Comparison of ENCODE assay signal across 8 cellular contexts in the genomic region with DNA sequence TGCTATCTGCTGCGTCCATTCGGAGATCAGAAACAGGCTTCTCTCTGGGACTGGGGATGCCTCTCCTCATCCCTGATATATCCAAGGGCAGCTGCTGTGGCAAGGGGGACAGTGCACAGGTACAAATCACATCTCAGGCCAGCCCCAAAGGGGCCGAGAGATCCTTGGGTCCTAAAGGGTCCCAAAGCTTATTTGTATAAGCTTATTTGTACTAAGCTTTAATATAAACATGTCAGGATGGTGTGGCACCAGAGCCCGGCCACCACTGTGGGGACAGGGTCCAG. TPM values are rescaled to one million over a fixed set of nuclear protein-coding genes. Genes with fewer than 3 reads are reported as not detected.
A peak's percentile ranks its signal among the peaks of the same experiment; 100 is the strongest.
DNase-seq lines count a peak whose midpoint lies in the region; ATAC-seq and TF ChIP-seq lines count a peak whose summit lies in the region.
"Had no signal": no experiment of that assay in that cellular context is flagged by ENCODE, and none has a peak within 500 bp of the region (broad histone marks: within the 10 kb centered on the region; RNA-seq: fewer than 3 reads in every experiment).

No MANE protein-coding gene starts in this region.

- H3K4ac ChIP-seq in IMR-90 (ENCODE audit: low read depth, low read length), result 0 out of 2 replicates have a peak overlapping the region, but pooled peaks have one; percentile 13

- H3K56ac ChIP-seq in IMR-90 (ENCODE audit: extremely low read depth, insufficient read depth, low read length), result no peak overlapping the region

- no peak overlapping the region for H2BK5ac ChIP-seq in IMR-90 (ENCODE audit: low read depth, low read length, poor library complexity, severe bottlenecking)

- H3K23ac ChIP-seq in IMR-90 (ENCODE audit: low read depth, low read length), result no peak overlapping the region

- no peak overlapping the region for H3K18ac ChIP-seq in IMR-90 (ENCODE audit: low read depth, low read length)

- TF ChIP-seq CTCF in IMR-90 (conservative IDR thresholded peaks at IDR 0.05; ENCODE audit: low read depth, low read length), result no peak

- no peaks in the 10 kb centered on the region for H3K27me3 ChIP-seq in CD4-positive, CD25-positive, alpha-beta regulatory T cell (ENCODE audit: control insufficient read depth, insufficient read depth, low read length)
- no peaks in the 10 kb centered on the region; the same call in 1 of the 2 replicates for H3K27me3 ChIP-seq in IMR-90 (ENCODE audit: control insufficient read depth, insufficient read depth, low read length)
- H3K27me3 ChIP-seq: suprapubic skin had no signal

- peaks cover 63% of the 10 kb centered on the region for H3K4me1 ChIP-seq in CD4-positive, CD25-positive, alpha-beta regulatory T cell (ENCODE audit: control insufficient read depth, insufficient read depth, low read length, poor library complexity, severe bottlenecking)
- peaks cover 6% of the 10 kb centered on the region for H3K4me1 ChIP-seq in IMR-90 (ENCODE audit: control insufficient read depth, insufficient read depth, low read length)

- no peaks in the 10 kb centered on the region for H3K36me3 ChIP-seq in CD4-positive, CD25-positive, alpha-beta regulatory T cell (ENCODE audit: control insufficient read depth, insufficient read depth, low read length)
- H3K36me3 ChIP-seq in IMR-90 (ENCODE audit: control insufficient read depth, insufficient read depth, low read length), result no peaks in the 10 kb centered on the region
- H3K36me3 ChIP-seq: suprapubic skin had no signal

- H4K5ac ChIP-seq in IMR-90 (ENCODE audit: low read depth, low read length), result no peak overlapping the region

- H3K4me3 Mint-ChIP-seq in CD4-positive, CD25-positive, alpha-beta regulatory T cell, result peak overlapping the region; percentile 83 to 93 (median 87)
- H3K4me3 Mint-ChIP-seq in activated naive CD8-positive, alpha-beta T cell treated with anti-CD3 and anti-CD28 coated beads, Interleukin-2, amount 10 ng/mL, durations not matched to agents 7 days and 5 days, result peak overlapping the region; percentile 83
- H3K4me3 Mint-ChIP-seq in naive thymus-derived CD8-positive, alpha-beta T cell, result peak overlapping the region; percentile 67 to 91 (median 80)

- H3K27ac Mint-ChIP-seq in CD4-positive, CD25-positive, alpha-beta regulatory T cell, result peak overlapping the region; percentile 93 to 99 (median 97)
- H3K27ac Mint-ChIP-seq in activated naive CD8-positive, alpha-beta T cell treated with anti-CD3 and anti-CD28 coated beads, Interleukin-2, amount 10 ng/mL, durations not matched to agents 7 days and 5 days, result peak overlapping the region; percentile 94
- H3K27ac Mint-ChIP-seq in naive thymus-derived CD8-positive, alpha-beta T cell, result peak overlapping the region; percentile 88 to 99 (median 94)

- TF ChIP-seq POLR2A in IMR-90 (IDR thresholded peaks at IDR 0.05; ENCODE audit: low read depth, low read length), result no peak

- CTCF ChIA-PET in IMR-90 (lab: Yijun Ruan, JAX), result interaction anchor here (0.6 to 2.6 kb wide), 3 partner anchors 80 to 121 kb away, joined by 3 to 20 read pairs (median 7); no protein-coding TSS in a partner anchor

- H2BK20ac ChIP-seq in IMR-90 (ENCODE audit: low read depth, low read length), result no peak overlapping the region

- H3K27ac ChIP-seq in CD4-positive, CD25-positive, alpha-beta regulatory T cell (ENCODE audit: insufficient read depth, low read length, poor library complexity, severe bottlenecking), result peak overlapping the region; percentile 85
- no peak overlapping the region for H3K27ac ChIP-seq in IMR-90 (ENCODE audit: insufficient read depth, low read length)
- H3K27ac ChIP-seq: suprapubic skin had no signal

- no peak overlapping the region for H3K9ac ChIP-seq in IMR-90 (ENCODE audit: low read depth, low read length)

- 0 out of 2 replicates have a peak, but pooled peaks cover 3% of the 10 kb centered on the region for H3K9me1 ChIP-seq in IMR-90 (ENCODE audit: insufficient read depth, low read length)

- in situ Hi-C loops in IMR-90 (cut with MboI; ENCODE audit: low sequenced_read_pairs), result loop anchor here (5.0 to 10.0 kb wide), 2 partner anchors 122 to 154 kb away; a partner anchor contains a TSS

- TF ChIP-seq RAD21 in IMR-90 (IDR thresholded peaks at IDR 0.05; ENCODE audit: low read length), result no peak

- no peaks in the 10 kb centered on the region for H3K36me3 Mint-ChIP-seq in CD4-positive, CD25-positive, alpha-beta regulatory T cell
- H3K36me3 Mint-ChIP-seq in activated naive CD8-positive, alpha-beta T cell treated with anti-CD3 and anti-CD28 coated beads, Interleukin-2, amount 10 ng/mL, durations not matched to agents 7 days and 5 days, result peaks cover 7% of the 10 kb centered on the region
- no peaks in the 10 kb centered on the region for H3K36me3 Mint-ChIP-seq in naive thymus-derived CD8-positive, alpha-beta T cell

- dilution Hi-C loops in IMR-90 (cut with HindIII; ENCODE audit: low sequenced_read_pairs, unreplicated experiment), result no loop called here

- BruUV-seq in IMR-90 (replicated peaks; lab: Mats Ljungman, UMichigan), result no TSS peak

- no peak overlapping the region for H3K4me2 ChIP-seq in IMR-90 (ENCODE audit: low read depth, low read length)

- H3K4me1 Mint-ChIP-seq in CD4-positive, CD25-positive, alpha-beta regulatory T cell, result peaks cover 20 to 69% (median 56%) of the 10 kb centered on the region in 4 donors
- peaks cover 74% of the 10 kb centered on the region for H3K4me1 Mint-ChIP-seq in activated naive CD8-positive, alpha-beta T cell treated with anti-CD3 and anti-CD28 coated beads, Interleukin-2, amount 10 ng/mL, durations not matched to agents 7 days and 5 days
- H3K4me1 Mint-ChIP-seq in naive thymus-derived CD8-positive, alpha-beta T cell, result peaks cover 40 to 76% (median 67%) of the 10 kb centered on the region in 4 donors

- no peak for DNase-seq in CD4-positive, CD25-positive, alpha-beta regulatory T cell
- DNase-seq in IMR-90, result no peak
- no peak for DNase-seq in activated naive CD8-positive, alpha-beta T cell treated with anti-CD3 and anti-CD28 coated beads, Interleukin-2, amount 10 ng/mL, durations not matched to agents 7 days and 5 days
- DNase-seq in naive thymus-derived CD8-positive, alpha-beta T cell, result no peak
- DNase-seq in NCI-H2196 treated with DMSO at 0.1 percent for 48 hours (lab: John Stamatoyannopoulos, UW; ENCODE audit: unreplicated experiment), result no peak
- no peak for DNase-seq in NCI-H69 (lab: John Stamatoyannopoulos, UW)

- no peak overlapping the region for H3K14ac ChIP-seq in IMR-90 (replicated peaks; ENCODE audit: low read depth, low read length)

- H3K4me3 ChIP-seq in CD4-positive, CD25-positive, alpha-beta regulatory T cell (ENCODE audit: low read depth, low read length), result peak overlapping the region; percentile 74
- no peak overlapping the region for H3K4me3 ChIP-seq in IMR-90 (ENCODE audit: insufficient read depth, low read depth, low read length)
- H3K4me3 ChIP-seq: suprapubic skin had no signal

- no peak overlapping the region for H2BK15ac ChIP-seq in IMR-90 (ENCODE audit: low read depth, low read length)

- H2AFZ ChIP-seq in IMR-90 (replicated peaks; ENCODE audit: low read length, poor library complexity), result peak overlapping the region; percentile 37

- H3K9me3 Mint-ChIP-seq in CD4-positive, CD25-positive, alpha-beta regulatory T cell, result peaks cover 0 to 3% (median 0%) of the 10 kb centered on the region in 7 donors
- no peaks in the 10 kb centered on the region for H3K9me3 Mint-ChIP-seq in activated naive CD8-positive, alpha-beta T cell treated with anti-CD3 and anti-CD28 coated beads, Interleukin-2, amount 10 ng/mL, durations not matched to agents 7 days and 5 days
- H3K9me3 Mint-ChIP-seq in naive thymus-derived CD8-positive, alpha-beta T cell, result no peaks in the 10 kb centered on the region

- no peaks in the 10 kb centered on the region for H3K79me1 ChIP-seq in IMR-90 (ENCODE audit: low read depth in 1 of 2, low read length in 2 of 2)

- no peaks in the 10 kb centered on the region for H3K27me3 Mint-ChIP-seq in CD4-positive, CD25-positive, alpha-beta regulatory T cell
- no peaks in the 10 kb centered on the region for H3K27me3 Mint-ChIP-seq in activated naive CD8-positive, alpha-beta T cell treated with anti-CD3 and anti-CD28 coated beads, Interleukin-2, amount 10 ng/mL, durations not matched to agents 7 days and 5 days
- no peaks in the 10 kb centered on the region for H3K27me3 Mint-ChIP-seq in naive thymus-derived CD8-positive, alpha-beta T cell

- 100% methylated on average over 1 of the region's 4 CpGs; no CpG with 5 or more reads in 1 of the 2 experiments for WGBS in IMR-90 (ENCODE audit: extremely low coverage in 2 of 2, insufficient read length in 1 of 2), 2 experiments

- intact Hi-C loops in IMR-90 (cut with micrococcal nuclease), result loop anchor here (1.0 kb wide), 2 partner anchors 122 to 160 kb away; no protein-coding TSS in a partner anchor

- peak overlapping the region; percentile 47 for H2AK9ac ChIP-seq in IMR-90 (replicated peaks; ENCODE audit: low read depth, low read length, poor library complexity)

- POLR2A ChIA-PET in IMR-90 (lab: Charles Lee; ENCODE audit: unreplicated experiment), result no interaction called here
- POLR2A ChIA-PET in activated naive CD8-positive, alpha-beta T cell treated with anti-CD3 and anti-CD28 coated beads, Interleukin-2, amount 10 ng/mL, durations not matched to agents 7 days and 5 days (lab: Charles Lee), result interaction anchor here (1.0 to 11.3 kb wide), 16 partner anchors 9 to 383 kb away, joined by 3 to 580 read pairs (median 8); a partner anchor contains a TSS
- POLR2A ChIA-PET in naive thymus-derived CD8-positive, alpha-beta T cell (lab: Charles Lee), result interaction anchor here (0.5 to 9.7 kb wide), 10 partner anchors 21 to 159 kb away, joined by 3 to 186 read pairs (median 6); a partner anchor contains a TSS

- no peaks in the 10 kb centered on the region for H3K9me3 ChIP-seq in CD4-positive, CD25-positive, alpha-beta regulatory T cell (ENCODE audit: control insufficient read depth in 2 of 2, low read length in 2 of 2)
- H3K9me3 ChIP-seq in IMR-90 (ENCODE audit: control insufficient read depth, insufficient read depth, low read length), result no peaks in the 10 kb centered on the region
- H3K9me3 ChIP-seq: suprapubic skin had no signal

- no peak overlapping the region for H4K91ac ChIP-seq in IMR-90 (ENCODE audit: insufficient read depth, low read depth, low read length)

- no peak overlapping the region for H4K8ac ChIP-seq in IMR-90 (ENCODE audit: low read depth in 2 of 2, low read length in 2 of 2)

- no peak overlapping the region for H2BK120ac ChIP-seq in IMR-90 (ENCODE audit: low read depth, low read length)

- 0 out of 2 replicates have a peak overlapping the region, but pooled peaks have one; percentile 32 for H2AK5ac ChIP-seq in IMR-90 (ENCODE audit: low read depth, low read length)

- no peak for ATAC-seq in CD4-positive, CD25-positive, alpha-beta regulatory T cell (ENCODE audit: low read depth in 2 of 2)
- ATAC-seq in IMR-90 (ENCODE audit: low read depth) (no peak), HG03565 (IDR thresholded peaks at IDR 0.05; ENCODE audit: unreplicated experiment) (no peak)
- no peak for ATAC-seq in activated naive CD8-positive, alpha-beta T cell treated with anti-CD3 and anti-CD28 coated beads, Interleukin-2, amount 10 ng/mL, durations not matched to agents 7 days and 5 days (ENCODE audit: low read depth)
- ATAC-seq in naive thymus-derived CD8-positive, alpha-beta T cell, result no peak

- H4K20me1 ChIP-seq in IMR-90 (ENCODE audit: insufficient read depth, low read length), result 0 out of 2 replicates have a peak, but pooled peaks cover 3% of the 10 kb centered on the region

RNA-seq across cellular contexts. Expression of a gene that starts 45.3 kb away (rescaled TPM):
- total RNA-seq in CD4-positive, CD25-positive, alpha-beta regulatory T cell, result 1.9 TPM
- polyA plus RNA-seq in CD4-positive, CD25-positive, alpha-beta regulatory T cell, result under 1 TPM in 3 of 4 donors, not detected in 1; 0.21 to 0.77 (median 0.43) TPM
- total RNA-seq in IMR-90 (2012; rRNA removed), result not detected in 2 replicates
- 0.07 TPM in 1 of 2 replicates, not detected in the other for polyA plus RNA-seq in IMR-90 (2012; rRNA removed)
- not detected in 2 replicates for polyA plus RNA-seq in IMR-90 (2012; cell fraction: cytosol; rRNA removed)
- polyA plus RNA-seq in IMR-90 (2012; cell fraction: nucleus; rRNA removed; ENCODE audit: low replicate concordance), result 0.08 and 0.11 TPM in 2 replicates
- total RNA-seq in activated naive CD8-positive, alpha-beta T cell treated with anti-CD3 and anti-CD28 coated beads, Interleukin-2, amount 10 ng/mL, durations not matched to agents 7 days and 5 days, result 10 to 100 TPM in 1 of 2 experiments, 1 to 10 TPM in 1; 9.8 to 12.4 TPM
- total RNA-seq in naive thymus-derived CD8-positive, alpha-beta T cell, result 1 to 10 TPM; 7.2 to 7.4 TPM
- under 1 TPM in 1 of 3 donors, not detected in 2; 0.25 TPM for polyA plus RNA-seq in naive thymus-derived CD8-positive, alpha-beta T cell
